8 cellular contexts compared by ENCODE assay signal in the genomic region with DNA sequence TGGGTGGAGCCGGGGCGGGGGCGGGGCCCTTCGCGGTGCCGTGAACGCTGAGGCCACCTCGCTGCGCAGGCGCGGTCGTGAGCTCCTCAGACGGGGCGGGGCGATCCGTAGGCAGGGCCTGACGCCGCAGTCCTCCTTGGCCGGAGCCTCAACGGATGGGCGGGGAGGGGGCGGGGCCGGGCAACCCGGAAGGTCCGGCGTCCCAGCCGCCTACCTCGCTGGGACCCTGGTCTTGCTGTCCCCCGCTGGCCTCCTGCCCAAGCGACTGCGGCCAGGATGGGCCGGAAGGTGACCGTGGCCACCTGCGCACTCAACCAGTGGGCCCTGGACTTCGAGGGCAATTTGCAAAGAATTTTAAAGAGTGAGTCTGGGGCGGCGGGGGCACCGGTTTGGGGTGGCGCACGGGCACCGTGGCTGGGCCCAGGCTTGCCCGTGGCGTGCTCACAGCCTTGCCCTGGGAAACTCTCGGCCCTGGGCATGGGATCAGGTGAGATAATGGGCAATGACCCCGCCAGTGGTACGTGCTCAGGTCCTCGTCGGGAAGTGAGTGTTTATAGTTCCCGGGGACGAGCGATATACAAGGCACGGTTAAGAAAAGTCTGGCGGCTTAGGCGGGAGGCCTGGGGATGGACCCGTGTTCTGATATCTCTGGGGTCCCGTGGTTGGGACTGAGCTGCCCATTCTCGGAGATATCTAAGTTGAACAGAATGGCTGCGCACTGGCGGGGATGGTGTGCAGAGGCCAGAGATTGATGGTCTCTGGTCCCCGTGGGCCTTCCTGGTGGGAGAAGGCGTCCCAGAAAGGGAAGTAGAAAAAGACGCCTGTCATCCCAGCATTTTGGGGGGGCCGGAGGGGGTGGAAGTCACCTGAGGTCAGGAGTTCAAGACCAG. TPM values are rescaled to one million over a fixed set of nuclear protein-coding genes. Genes with fewer than 3 reads are reported as not detected.
DNase-seq lines count a peak whose midpoint lies in the region; ATAC-seq and TF ChIP-seq lines count a peak whose summit lies in the region.

TSS of gene NADSYN1 (plus strand) at position 183 of the 890 bp plus-strand sequence. CDS start at position 277, 94 bp downstream.

- no peaks in the 10 kb centered on the region for H3K9me3 ChIP-seq in mucosa of descending colon

- no peaks in the 10 kb centered on the region for H3K27me3 Mint-ChIP-seq in IgD-negative memory B cell

- peak within 1 kb of the TSS; percentile 88 to 99 (median 94) for H3K4me3 Mint-ChIP-seq in IgD-negative memory B cell

- peaks cover 3% of the 10 kb centered on the region for H3K36me3 Mint-ChIP-seq in IgD-negative memory B cell

- no peak for TF ChIP-seq CTCF in epithelial cell of esophagus (IDR thresholded peaks at IDR 0.05; ENCODE audit: insufficient read depth, low read depth, low read length, missing control alignments)
- no peak for TF ChIP-seq CTCF in mucosa of descending colon (IDR thresholded peaks at IDR 0.05)

- ATAC-seq in GM21423 (IDR thresholded peaks at IDR 0.05; ENCODE audit: unreplicated experiment) (peak; percentile 52), mucosa of descending colon (peak; percentile 85)

- peak within 1 kb of the TSS; percentile 65 to 90 (median 88) for H3K27ac Mint-ChIP-seq in IgD-negative memory B cell

- H3K4me3 ChIP-seq in epithelial cell of esophagus (ENCODE audit: low read length): peak within 1 kb of the TSS; percentile 87
- peak within 1 kb of the TSS; percentile 37 for H3K4me3 ChIP-seq in mucosa of descending colon

- peaks cover 10% of the 10 kb centered on the region for H3K36me3 ChIP-seq in mucosa of descending colon (ENCODE audit: low read depth)

- H3K4me1 Mint-ChIP-seq in IgD-negative memory B cell: peaks cover 34 to 46% (median 34%) of the 10 kb centered on the region in 3 donors

- intact Hi-C loops in mucosa of descending colon (cut with DNase I, micrococcal nuclease): no loop called here

- H3K9me3 Mint-ChIP-seq in IgD-negative memory B cell: no peaks in the 10 kb centered on the region

- DNase-seq in CMK (ENCODE audit: low read depth) (peak; percentile 90), OCI-M1 (lab: John Stamatoyannopoulos, UW) (peak; percentile 100), activated T-cell treated with anti-CD3 and anti-CD28 coated beads for 24 hours (ENCODE audit: low read depth) (peak; percentile 91), epithelial cell of esophagus (ENCODE audit: low read depth) (peak; percentile 95), mucosa of descending colon (peak; percentile 99)
- peak; percentile 83 to 92 for DNase-seq in stimulated activated CD8-positive, alpha-beta memory T cell treated with anti-CD3 and anti-CD28 coated beads, Interleukin-4, amount 100 ng/mL, for 1 hour (ENCODE audit: low read depth in 2 of 2, low spot score in 1 of 2)

- H3K4me1 ChIP-seq in mucosa of descending colon (ENCODE audit: low read depth): peaks cover 21% of the 10 kb centered on the region

RNA-seq across cellular contexts. Expression of gene NADSYN1, which starts in this region (rescaled TPM):
- 39.5 TPM for polyA plus RNA-seq in IgD-negative memory B cell
- total RNA-seq in mucosa of descending colon: 100 to 1,000 TPM; 112 to 210 (median 141) TPM

Comparison
In these comparisons a context has a peak if more than half of its experiments do, and no peak if none do; other contexts are left out.
1. Peak in every context shown above with its lines: DNase-seq, ATAC-seq and H3K4me3 ChIP-seq.